In the genomic region with DNA sequence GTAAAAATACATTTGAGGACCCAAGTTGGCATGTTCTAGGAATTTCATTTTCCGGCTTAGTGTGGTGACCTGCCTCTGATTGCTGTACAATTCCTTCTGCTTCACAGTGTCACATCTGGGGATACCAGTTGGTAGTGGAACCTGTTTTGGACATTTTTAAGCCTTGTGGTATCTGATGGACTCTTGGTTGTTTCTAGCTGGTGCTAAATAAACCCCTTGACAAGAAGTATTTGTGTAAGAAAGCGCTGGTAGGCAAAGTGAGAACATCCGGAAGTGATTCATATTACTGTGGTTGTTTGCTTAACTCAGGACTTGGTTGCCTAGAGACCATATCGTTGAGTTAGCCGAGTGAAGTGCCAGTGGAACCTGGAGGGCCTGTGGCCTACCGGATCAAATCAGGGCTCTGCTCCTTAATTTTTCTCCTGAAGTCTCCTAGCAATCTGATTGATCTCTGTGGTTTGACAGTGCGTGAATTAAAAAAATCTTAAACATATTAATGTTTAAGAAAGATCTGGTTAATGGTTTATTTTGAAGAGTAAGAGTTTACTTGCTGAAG, we compare ENCODE assay signal across 8 cellular contexts. TPM values are rescaled to one million over a fixed set of nuclear protein-coding genes. Genes with fewer than 3 reads are reported as not detected.
DNase-seq lines count a peak whose midpoint lies in the region; ATAC-seq lines count a peak whose summit lies in the region.

No MANE protein-coding gene starts in this region.

- peak; percentile 67 for DNase-seq in NK-92 treated with Interleukin-12 subunit alpha and Interleukin-12 subunit beta, amount 100 ng/mL, for 24 hours (lab: John Stamatoyannopoulos, UW)
- DNase-seq in NK-92 (lab: John Stamatoyannopoulos, UW; ENCODE audit: unreplicated experiment) (no peak), NCI-H128 (lab: John Stamatoyannopoulos, UW; ENCODE audit: unreplicated experiment) (peak; percentile 12), T-helper 1 cell (peak; percentile 36 to 87 (median 58)), brain pericyte (ENCODE audit: low read depth, low spot score) (peak; percentile 58), immature natural killer cell (peak; percentile 88 to 90 (median 89))
- DNase-seq in stimulated activated CD4-positive, alpha-beta T cell treated with anti-CD3 and anti-CD28 coated beads, Interleukin-15, amount 100 ng/mL, for 48 hours (ENCODE audit: low read depth in 2 of 2): peak; percentile 29 to 33

- no peaks in the 10 kb centered on the region for H3K9me3 Mint-ChIP-seq in immature natural killer cell

- peaks cover 3 to 9% (median 6%) of the 10 kb centered on the region in 3 donors for H3K27me3 Mint-ChIP-seq in immature natural killer cell (ENCODE audit: low read depth in 3 of 3)

- peak overlapping the region; percentile 78 to 92 (median 87) for H3K4me3 Mint-ChIP-seq in immature natural killer cell

- peak; percentile 99 for ATAC-seq in HG02870 (IDR thresholded peaks at IDR 0.05; ENCODE audit: unreplicated experiment)

- peaks cover 0 to 8% (median 4%) of the 10 kb centered on the region in 3 donors for H3K36me3 Mint-ChIP-seq in immature natural killer cell

- H3K27ac Mint-ChIP-seq in immature natural killer cell: peak overlapping the region; percentile 82 to 100 (median 99)

- peaks cover 87 to 96% of the 10 kb centered on the region in 2 donors for H3K4me1 Mint-ChIP-seq in immature natural killer cell

RNA-seq across cellular contexts. Expression of a gene that starts 12.8 kb away (rescaled TPM):
- 100 to 1,000 TPM; 179 to 346 (median 238) TPM for polyA plus RNA-seq in immature natural killer cell

RNA-seq across cellular contexts. Expression of a gene that starts 48.8 kb away (rescaled TPM):
- under 1 TPM in 1 of 3 donors, not detected in 2; 0.16 TPM for polyA plus RNA-seq in immature natural killer cell
